ENCODE assay signal across 12 cellular contexts in genomic region chr7:64046041-64046389, GRCh38. TPM values are rescaled to one million over a fixed set of nuclear protein-coding genes. Genes with fewer than 3 reads are reported as not detected.
DNase-seq lines count a peak whose midpoint lies in the region; ATAC-seq, FAIRE-seq and TF ChIP-seq lines count a peak whose summit lies in the region.
"Had no signal": no experiment of that assay in that cellular context is flagged by ENCODE, and none has a peak within 500 bp of the region (broad histone marks: within the 10 kb centered on the region; RNA-seq: fewer than 3 reads in every experiment).

No MANE protein-coding gene starts in this region.

- CTCF ChIA-PET in CD4-positive, alpha-beta T cell (lab: Charles Lee), result no interaction called here

- no peak for ATAC-seq in CD4-positive, alpha-beta T cell (ENCODE audit: poor library complexity)
- ATAC-seq in HG03565 (IDR thresholded peaks at IDR 0.05; ENCODE audit: unreplicated experiment), result no peak
- ATAC-seq in GM18867 (IDR thresholded peaks at IDR 0.05; ENCODE audit: unreplicated experiment), result no peak
- no peak for ATAC-seq in HG03432 (IDR thresholded peaks at IDR 0.05; ENCODE audit: unreplicated experiment)

- peaks cover 6% of the 10 kb centered on the region for H3K9me3 Mint-ChIP-seq in CD4-positive, alpha-beta T cell

- TF ChIP-seq CTCF in CD4-positive, alpha-beta T cell (IDR thresholded peaks at IDR 0.05), result no peak
- TF ChIP-seq CTCF in WERI-Rb-1 (IDR thresholded peaks at IDR 0.05; ENCODE audit: low read depth, low read length) (no peak), kidney (IDR thresholded peaks at IDR 0.05; ENCODE audit: borderline replicate concordance, extremely low read depth, insufficient read depth) (no peak), spleen (IDR thresholded peaks at IDR 0.05 in 8 of 11, conservative IDR thresholded peaks at IDR 0.05 in 3 of 11) (no peak)

- no peak overlapping the region for H3K27ac ChIP-seq in CD4-positive, alpha-beta T cell (ENCODE audit: low read depth, low read length)
- H3K27ac ChIP-seq in WERI-Rb-1 (no peak overlapping the region), kidney (ENCODE audit: low read depth in 2 of 2, low read length in 2 of 2) (peak overlapping the region in 1 of 2 donors; percentile 71), spleen (peak overlapping the region in 6 of 8 donors; percentile 54 to 76 (median 67))

- H3K36me3 Mint-ChIP-seq in CD4-positive, alpha-beta T cell (ENCODE audit: low read depth), result peaks cover 14% of the 10 kb centered on the region

- no peak for TF ChIP-seq POLR2A in spleen (IDR thresholded peaks at IDR 0.05)

- WGBS in spleen, 5 donors, result 20 to 36% (median 27%) methylated on average over 12 of the region's 12 CpGs

- no peak for FAIRE-seq in kidney (lab: Jason Lieb, UNC)

- H3K4me1 ChIP-seq in kidney (ENCODE audit: control insufficient read depth in 1 of 2, insufficient read depth in 1 of 2, low read depth in 1 of 2, low read length in 2 of 2) (peaks cover 0 to 3% of the 10 kb centered on the region in 2 donors), spleen (no peaks in the 10 kb centered on the region)
- H3K4me1 ChIP-seq: adrenal gland had no signal

- no peak overlapping the region for H3K27ac Mint-ChIP-seq in CD4-positive, alpha-beta T cell

- H3K27me3 ChIP-seq in CD4-positive, alpha-beta T cell (ENCODE audit: control insufficient read depth, insufficient read depth, low read length), result no peaks in the 10 kb centered on the region
- H3K27me3 ChIP-seq in WERI-Rb-1 (ENCODE audit: insufficient read depth, low read depth, severe bottlenecking) (peaks cover 4% of the 10 kb centered on the region), spleen (replicated peaks in 1 of 7) (no peaks in the 10 kb centered on the region)
- H3K27me3 ChIP-seq: adrenal gland had no signal

- H3K9me3 ChIP-seq in CD4-positive, alpha-beta T cell (ENCODE audit: control insufficient read depth, low read length), result no peaks in the 10 kb centered on the region
- H3K9me3 ChIP-seq in WERI-Rb-1 (ENCODE audit: severe bottlenecking), result no peaks in the 10 kb centered on the region
- H3K9me3 ChIP-seq in kidney (ENCODE audit: control insufficient read depth in 1 of 2, low read length in 2 of 2), result peaks cover 0 to 5% of the 10 kb centered on the region in 2 donors
- H3K9me3 ChIP-seq in spleen, result peaks cover 0 to 95% (median 74%) of the 10 kb centered on the region in 8 donors
- H3K9me3 ChIP-seq: adrenal gland had no signal

- H3K36me3 ChIP-seq in WERI-Rb-1 (no peaks in the 10 kb centered on the region), kidney (ENCODE audit: control insufficient read depth in 1 of 2, insufficient read depth in 2 of 2, low read length in 2 of 2) (no peaks in the 10 kb centered on the region), spleen (no peaks in the 10 kb centered on the region)
- H3K36me3 ChIP-seq: adrenal gland had no signal

- H3K4me1 Mint-ChIP-seq in CD4-positive, alpha-beta T cell (ENCODE audit: low read depth), result peaks cover 9% of the 10 kb centered on the region

- H3K27me3 Mint-ChIP-seq in CD4-positive, alpha-beta T cell, result no peaks in the 10 kb centered on the region

- peak overlapping the region in 1 of 2 donors; percentile 78 for H3K9ac ChIP-seq in kidney (ENCODE audit: low read length in 2 of 2)

- POLR2A ChIA-PET in CD4-positive, alpha-beta T cell (lab: Charles Lee), result interaction anchor here (0.9 to 1.2 kb wide), 2 partner anchors 120 to 145 kb away, joined by 3 read pairs; no protein-coding TSS in a partner anchor

- H3K4me3 Mint-ChIP-seq in CD4-positive, alpha-beta T cell, result peak overlapping the region; percentile 88

- DNase-seq in CD4-positive, alpha-beta T cell, result no peak
- DNase-seq in WERI-Rb-1, result no peak
- no peak for DNase-seq in kidney
- no peak for DNase-seq in spleen
- DNase-seq in NCI-H2196 treated with DMSO at 0.1 percent for 48 hours (lab: John Stamatoyannopoulos, UW; ENCODE audit: unreplicated experiment), result no peak
- DNase-seq: effector CD8-positive, alpha-beta T cell; NCI-H2107 had no signal

- intact Hi-C loops in CD4-positive, alpha-beta T cell (cut with DNase I, micrococcal nuclease), result loop anchor here in 1 of 2 experiments (10.0 kb wide), 1 partner anchor 121 kb away; no protein-coding TSS in a partner anchor
- intact Hi-C loops in kidney (cut with DNase I), result no loop called here
- intact Hi-C loops in spleen (cut with DNase I; ENCODE audit: low total_unique reads), result no loop called here

- H3K4me3 ChIP-seq in WERI-Rb-1 (ENCODE audit: low read depth, low read length), result peak overlapping the region; percentile 31
- peak overlapping the region; percentile 79 to 84 for H3K4me3 ChIP-seq in kidney (ENCODE audit: low read length in 2 of 2)
- H3K4me3 ChIP-seq in spleen, result peak overlapping the region; percentile 31 to 53 (median 37)

RNA-seq across cellular contexts. Expression of gene ZNF727, which starts 0.8 kb away (rescaled TPM):
- total RNA-seq in CD4-positive, alpha-beta T cell, result under 1 TPM; 0.58 to 0.89 TPM
- total RNA-seq in kidney, result 5.3 TPM
- not detected for polyA plus RNA-seq in kidney (ENCODE audit: insufficient read depth, low read depth, low replicate concordance)
- 10 to 100 TPM in 1 of 7 donors, 1 to 10 TPM in 6; 1.6 to 10.6 (median 4.2) TPM for total RNA-seq in spleen
- under 1 TPM in 1 of 3 donors, not detected in 2; 0.26 TPM for polyA plus RNA-seq in spleen
- total RNA-seq: LHCN-M2 had no signal

RNA-seq across cellular contexts. Expression of gene ZNF722, which starts 47.4 kb away (rescaled TPM):
- total RNA-seq in CD4-positive, alpha-beta T cell, result not detected
- not detected for total RNA-seq in kidney
- polyA plus RNA-seq in kidney (ENCODE audit: insufficient read depth, low read depth, low replicate concordance), result not detected
- total RNA-seq in spleen, result not detected
- not detected for polyA plus RNA-seq in spleen
- total RNA-seq: adrenal gland, LHCN-M2 had no signal
- polyA plus RNA-seq: adrenal gland had no signal

Comparison
In these comparisons a context has a peak if more than half of its experiments do, and no peak if none do; other contexts are left out.
1. H3K27ac ChIP-seq: peak in spleen (6 of 8); none in CD4-positive, alpha-beta T cell (single experiment) and WERI-Rb-1 (single experiment).
2. H3K4me3 ChIP-seq: peak in every context shown above with its lines; median percentile 82 in kidney; 37 in spleen; 31 in WERI-Rb-1.